ENCODE assay signal across 2 cellular contexts in genomic region chrX:101416691-101417090, GRCh38.
TF ChIP-seq lines count a peak whose summit lies in the region.

No MANE protein-coding gene starts in this region.

TF ChIP-seq in GM23338, 12 proteins besides CTCF, POLR2A, EP300 and RAD21:
- TF ChIP-seq ZNF331 (CRISPR knock-in tag; IDR thresholded peaks at IDR 0.05; ENCODE audit: low read depth) (no peak), STAT1 (IDR thresholded peaks at IDR 0.05; ENCODE audit: unreplicated experiment) (no peak), REST (IDR thresholded peaks at IDR 0.05; ENCODE audit: unreplicated experiment) (no peak), JUNB (IDR thresholded peaks at IDR 0.05; ENCODE audit: unreplicated experiment) (no peak), EZH2 (IDR thresholded peaks at IDR 0.05; ENCODE audit: low read depth, unreplicated experiment) (no peak), ZNF114 (CRISPR knock-in tag; IDR thresholded peaks at IDR 0.05) (no peak), NANOG (IDR thresholded peaks at IDR 0.05; ENCODE audit: borderline replicate concordance) (no peak), ETS1 (IDR thresholded peaks at IDR 0.05) (no peak), ZNF462 (CRISPR knock-in tag; IDR thresholded peaks at IDR 0.05) (no peak), POLR2AphosphoS5 (IDR thresholded peaks at IDR 0.05; ENCODE audit: low read depth) (no peak), EZH2phosphoT487 (IDR thresholded peaks at IDR 0.05; ENCODE audit: unreplicated experiment) (no peak), CREB1 (CRISPR knock-in tag; IDR thresholded peaks at IDR 0.05; ENCODE audit: low read depth) (no peak)

TF ChIP-seq in GM12891, 5 proteins besides CTCF, POLR2A, EP300 and RAD21:
- no peak for TF ChIP-seq TAF1 (IDR thresholded peaks at IDR 0.05; ENCODE audit: low read depth, low read length)
- no peak for TF ChIP-seq POU2F2 (IDR thresholded peaks at IDR 0.05; ENCODE audit: low read depth, low read length)
- no peak for TF ChIP-seq SPI1 (IDR thresholded peaks at IDR 0.05; ENCODE audit: low read depth, low read length)
- no peak for TF ChIP-seq POLR2AphosphoS5 (IDR thresholded peaks at IDR 0.05; ENCODE audit: low read depth, low read length)
- TF ChIP-seq PAX5 (IDR thresholded peaks at IDR 0.05; ENCODE audit: insufficient read depth, low read length, severe bottlenecking): no peak
TF ChIP-seq in GM12891: peak in this region for 0.
